In genomic region chr19:2701361-2702169, GRCh38 we compare ENCODE assay signal across 9 cellular contexts. TPM values are rescaled to one million over a fixed set of nuclear protein-coding genes. Genes with fewer than 3 reads are reported as not detected.
A peak's percentile ranks its signal among the peaks of the same experiment; 100 is the strongest.
DNase-seq lines count a peak whose midpoint lies in the region; ATAC-seq and TF ChIP-seq lines count a peak whose summit lies in the region.
"Had no signal": no experiment of that assay in that cellular context is flagged by ENCODE, and none has a peak within 500 bp of the region (broad histone marks: within the 10 kb centered on the region; RNA-seq: fewer than 3 reads in every experiment).

No MANE protein-coding gene starts in this region.

- H3K4me1 ChIP-seq in mononuclear cell (ENCODE audit: insufficient read depth, low read length) (peaks cover 31% of the 10 kb centered on the region), tibial artery (peaks cover 0 to 16% (median 8%) of the 10 kb centered on the region in 4 donors)

- DNase-seq in activated T-cell treated with anti-CD3 and anti-CD28 coated beads, Interleukin-2, amount 50 U/mL, for 72 hours = no peak
- DNase-seq in activated T-cell treated with anti-CD3 and anti-CD28 coated beads, Interleukin-2, amount 50 U/mL, for 48 hours = no peak
- DNase-seq in tibial artery = no peak
- DNase-seq in NCI-H2029 treated with DMSO at 0.1 percent for 48 hours (lab: John Stamatoyannopoulos, UW) = no peak
- no peak for DNase-seq in NCI-H2081 (lab: John Stamatoyannopoulos, UW)
- no peak for DNase-seq in globus pallidus (ENCODE audit: low spot score)

- H3K27me3 Mint-ChIP-seq in activated T-cell treated with anti-CD3 and anti-CD28 coated beads, Interleukin-2, amount 50 U/mL, for 72 hours (ENCODE audit: low read depth) = no peaks in the 10 kb centered on the region

- H3K4me3 ChIP-seq in mononuclear cell (ENCODE audit: low read length) = peak overlapping the region; percentile 46
- H3K4me3 ChIP-seq in tibial artery = peak overlapping the region; percentile 47 to 55

- intact Hi-C loops in tibial artery (cut with DNase I; ENCODE audit: low total_unique reads) = no loop called here

- no peaks in the 10 kb centered on the region for H3K36me3 ChIP-seq in tibial artery

- H3K27me3 ChIP-seq in mononuclear cell (ENCODE audit: insufficient read depth, low read length) = no peaks in the 10 kb centered on the region
- peaks cover 0 to 44% of the 10 kb centered on the region in 2 donors for H3K27me3 ChIP-seq in tibial artery

- peak overlapping the region; percentile 69 to 81 for H3K4me3 Mint-ChIP-seq in activated T-cell treated with anti-CD3 and anti-CD28 coated beads, Interleukin-2, amount 50 U/mL, for 72 hours

- no peaks in the 10 kb centered on the region for H3K36me3 Mint-ChIP-seq in activated T-cell treated with anti-CD3 and anti-CD28 coated beads, Interleukin-2, amount 50 U/mL, for 72 hours (ENCODE audit: insufficient read depth in 2 of 2)

- no peaks in the 10 kb centered on the region for H3K9me3 Mint-ChIP-seq in activated T-cell treated with anti-CD3 and anti-CD28 coated beads, Interleukin-2, amount 50 U/mL, for 72 hours

- no peak for ATAC-seq in activated T-cell treated with anti-CD3 and anti-CD28 coated beads, Interleukin-2, amount 50 U/mL, for 72 hours (replicated peaks in 1 of 2)

- H3K27ac ChIP-seq in angular gyrus (ENCODE audit: low read depth, low read length) (peak overlapping the region; percentile 50), tibial artery (no peak overlapping the region)

- H3K9me3 ChIP-seq in mononuclear cell (ENCODE audit: low read depth, low read length) = no peaks in the 10 kb centered on the region
- no peaks in the 10 kb centered on the region for H3K9me3 ChIP-seq in tibial artery

- H3K27ac Mint-ChIP-seq in activated T-cell treated with anti-CD3 and anti-CD28 coated beads, Interleukin-2, amount 50 U/mL, for 72 hours = no peak overlapping the region

- no peak for TF ChIP-seq CTCF in tibial artery (IDR thresholded peaks at IDR 0.05)

- H3K4me1 Mint-ChIP-seq in activated T-cell treated with anti-CD3 and anti-CD28 coated beads, Interleukin-2, amount 50 U/mL, for 72 hours (ENCODE audit: low read depth) = peaks cover 15% of the 10 kb centered on the region

RNA-seq across cellular contexts. Expression of gene GNG7, which starts 0.9 kb away (rescaled TPM):
- total RNA-seq in activated T-cell treated with anti-CD3 and anti-CD28 coated beads, Interleukin-2, amount 50 U/mL, for 72 hours = 1 to 10 TPM; 1.3 TPM
- total RNA-seq in mononuclear cell = 2.0 TPM
- total RNA-seq: fibroblast of villous mesenchyme had no signal

RNA-seq across cellular contexts. Expression of gene DIRAS1, which starts 19.6 kb away (rescaled TPM):
- total RNA-seq in activated T-cell treated with anti-CD3 and anti-CD28 coated beads, Interleukin-2, amount 50 U/mL, for 72 hours = under 1 TPM; 0.32 to 0.55 TPM
- 1.2 TPM for total RNA-seq in mononuclear cell

RNA-seq across cellular contexts. Expression of gene SLC39A3, which starts 38.3 kb away (rescaled TPM):
- total RNA-seq in activated T-cell treated with anti-CD3 and anti-CD28 coated beads, Interleukin-2, amount 50 U/mL, for 72 hours = 10 to 100 TPM; 28.7 to 37.2 TPM
- 11.5 TPM for total RNA-seq in mononuclear cell
